16 cellular contexts compared by ENCODE assay signal in genomic region chr7:117034851-117035462, GRCh38.
DNase-seq lines count a peak whose midpoint lies in the region; ATAC-seq and TF ChIP-seq lines count a peak whose summit lies in the region.
"Had no signal": no experiment of that assay in that cellular context is flagged by ENCODE, and none has a peak within 500 bp of the region (broad histone marks: within the 10 kb centered on the region; RNA-seq: fewer than 3 reads in every experiment).

No MANE protein-coding gene starts in this region.

- intact Hi-C loops in mucosa of descending colon (cut with DNase I, micrococcal nuclease), result no loop called here

- H3K9me3 ChIP-seq in mucosa of descending colon, result peaks cover 6% of the 10 kb centered on the region
- H3K9me3 ChIP-seq: breast epithelium, uterus had no signal

- no peak overlapping the region for H3K4me3 ChIP-seq in mucosa of descending colon
- H3K4me3 ChIP-seq: breast epithelium, left ventricle myocardium inferior, sigmoid colon, uterus had no signal

- TF ChIP-seq CTCF in mucosa of descending colon (IDR thresholded peaks at IDR 0.05), result no peak

- no peaks in the 10 kb centered on the region for H3K4me1 ChIP-seq in mucosa of descending colon (ENCODE audit: low read depth)
- H3K4me1 ChIP-seq: breast epithelium, uterus had no signal

- no peaks in the 10 kb centered on the region for H3K36me3 ChIP-seq in mucosa of descending colon (ENCODE audit: low read depth)
- H3K36me3 ChIP-seq: breast epithelium, sigmoid colon, uterus had no signal

- DNase-seq in DMS53 treated with DMSO at 0.1 percent for 48 hours (lab: John Stamatoyannopoulos, UW; ENCODE audit: unreplicated experiment) (peak; percentile 94), NCI-H146 treated with DMSO at 0.1 percent for 48 hours (lab: John Stamatoyannopoulos, UW; ENCODE audit: unreplicated experiment) (peak; percentile 99), dedifferentiated amniotic fluid mesenchymal stem cell (ENCODE audit: extremely low spot score) (peak; percentile 38), mucosa of descending colon (no peak)
- DNase-seq in stimulated activated naive CD4-positive, alpha-beta T cell (lab: John Stamatoyannopoulos, UW), result no peak
- DNase-seq: CD4-positive, alpha-beta memory T cell; hippocampal formation; left ventricle myocardium inferior; natural killer cell; NCI-H1694 treated with DMSO at 0.1 percent for 48 hours; sigmoid colon; stimulated activated naive CD8-positive, alpha-beta T cell treated with anti-CD3 and anti-CD28 coated beads, Interleukin-15, Interleukin-2, amounts not matched to agents 100 U/mL and 50 U/mL, for 24 hours; uterus had no signal

- ATAC-seq in mucosa of descending colon, result peak; percentile 25
- ATAC-seq in GM21515 (IDR thresholded peaks at IDR 0.05; ENCODE audit: unreplicated experiment), result no peak
- ATAC-seq in GM21360 (IDR thresholded peaks at IDR 0.05; ENCODE audit: unreplicated experiment), result no peak
- ATAC-seq: natural killer cell; stimulated activated naive CD8-positive, alpha-beta T cell treated with anti-CD3 and anti-CD28 coated beads, Interleukin-15, Interleukin-2, amounts not matched to agents 100 U/mL and 50 U/mL, for 24 hours had no signal

Comparison
In these comparisons a context has a peak if more than half of its experiments do, and no peak if none do; other contexts are left out.
1. DNase-seq: peak in DMS53 treated with DMSO at 0.1 percent for 48 hours (single experiment), NCI-H146 treated with DMSO at 0.1 percent for 48 hours (single experiment) and dedifferentiated amniotic fluid mesenchymal stem cell (single experiment); none in mucosa of descending colon (0 of 3) and stimulated activated naive CD4-positive, alpha-beta T cell (0 of 6).